Comparison of ENCODE assay signal across 2 cellular contexts in the genomic region with DNA sequence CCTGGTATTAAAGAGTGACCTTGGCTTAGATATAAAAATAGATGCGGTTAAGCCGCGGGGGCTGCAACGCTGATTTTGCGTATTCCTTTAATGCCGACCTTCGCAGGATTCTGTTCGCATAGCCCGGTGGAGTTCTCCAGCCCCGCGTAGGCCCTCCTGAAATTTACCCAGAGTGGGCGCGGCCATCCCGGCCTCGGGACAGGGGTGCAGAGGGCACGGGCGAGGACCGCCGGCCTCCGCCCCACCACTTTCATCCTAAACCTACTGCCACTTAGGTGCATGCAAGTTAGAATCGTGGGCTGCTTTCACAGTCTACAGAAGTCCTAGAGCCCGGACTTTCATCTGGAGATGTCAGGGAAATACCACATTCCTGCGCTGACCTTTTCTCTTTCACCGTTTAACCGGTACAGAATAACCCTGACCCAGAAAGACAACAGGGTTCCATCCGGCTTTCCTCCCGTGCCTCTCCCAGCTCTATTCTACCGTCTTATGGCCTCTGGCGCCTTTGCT.
TF ChIP-seq lines count a peak whose summit lies in the region.

No MANE protein-coding gene starts in this region.

TF ChIP-seq in HepG2, 621 proteins besides CTCF, POLR2A, EP300 and RAD21 (continued from another document and continues in another):
- no peak for TF ChIP-seq ZNF569 (CRISPR knock-in tag; IDR thresholded peaks at IDR 0.05; ENCODE audit: borderline replicate concordance)
- TF ChIP-seq MXI1 (IDR thresholded peaks at IDR 0.05; ENCODE audit: borderline replicate concordance, low read depth, low read length): no peak
- TF ChIP-seq RARA (CRISPR knock-in tag; IDR thresholded peaks at IDR 0.05): peak; percentile 91
- TF ChIP-seq, protein P1, sequence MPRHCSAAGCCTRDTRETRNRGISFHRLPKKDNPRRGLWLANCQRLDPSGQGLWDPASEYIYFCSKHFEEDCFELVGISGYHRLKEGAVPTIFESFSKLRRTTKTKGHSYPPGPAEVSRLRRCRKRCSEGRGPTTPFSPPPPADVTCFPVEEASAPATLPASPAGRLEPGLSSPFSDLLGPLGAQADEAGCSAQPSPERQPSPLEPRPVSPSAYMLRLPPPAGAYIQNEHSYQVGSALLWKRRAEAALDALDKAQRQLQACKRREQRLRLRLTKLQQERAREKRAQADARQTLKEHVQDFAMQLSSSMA (CRISPR knock-in tag; IDR thresholded peaks at IDR 0.05): no peak
- no peak for TF ChIP-seq ZNF577 (CRISPR knock-in tag; IDR thresholded peaks at IDR 0.05; ENCODE audit: borderline replicate concordance, low read depth)
- TF ChIP-seq EZH2 (conservative IDR thresholded peaks at IDR 0.05; ENCODE audit: low read depth, low read length): no peak
- no peak for TF ChIP-seq EHMT2 (IDR thresholded peaks at IDR 0.05; ENCODE audit: borderline replicate concordance, low read depth, low read length)
- TF ChIP-seq SMARCC2 (IDR thresholded peaks at IDR 0.05): no peak
- TF ChIP-seq ZMYM3 (CRISPR knock-in tag; IDR thresholded peaks at IDR 0.05): peak; percentile 53; the same call in 1 of the 2 replicates
- TF ChIP-seq TCF12 (IDR thresholded peaks at IDR 0.05): no peak
- peak; percentile 48; the same call in 1 of the 2 replicates for TF ChIP-seq TCF12 (CRISPR knock-in tag; IDR thresholded peaks at IDR 0.05)
- no peak for TF ChIP-seq ZNF460 (CRISPR knock-in tag; IDR thresholded peaks at IDR 0.05; ENCODE audit: borderline replicate concordance)
- no peak for TF ChIP-seq CBX2 (IDR thresholded peaks at IDR 0.05; ENCODE audit: low read depth, low read length)
- no peak for TF ChIP-seq CBX2 (CRISPR knock-in tag; IDR thresholded peaks at IDR 0.05; ENCODE audit: low read depth)
- TF ChIP-seq, protein P2, sequence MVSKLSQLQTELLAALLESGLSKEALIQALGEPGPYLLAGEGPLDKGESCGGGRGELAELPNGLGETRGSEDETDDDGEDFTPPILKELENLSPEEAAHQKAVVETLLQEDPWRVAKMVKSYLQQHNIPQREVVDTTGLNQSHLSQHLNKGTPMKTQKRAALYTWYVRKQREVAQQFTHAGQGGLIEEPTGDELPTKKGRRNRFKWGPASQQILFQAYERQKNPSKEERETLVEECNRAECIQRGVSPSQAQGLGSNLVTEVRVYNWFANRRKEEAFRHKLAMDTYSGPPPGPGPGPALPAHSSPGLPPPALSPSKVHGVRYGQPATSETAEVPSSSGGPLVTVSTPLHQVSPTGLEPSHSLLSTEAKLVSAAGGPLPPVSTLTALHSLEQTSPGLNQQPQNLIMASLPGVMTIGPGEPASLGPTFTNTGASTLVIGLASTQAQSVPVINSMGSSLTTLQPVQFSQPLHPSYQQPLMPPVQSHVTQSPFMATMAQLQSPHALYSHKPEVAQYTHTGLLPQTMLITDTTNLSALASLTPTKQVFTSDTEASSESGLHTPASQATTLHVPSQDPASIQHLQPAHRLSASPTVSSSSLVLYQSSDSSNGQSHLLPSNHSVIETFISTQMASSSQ (IDR thresholded peaks at IDR 0.05; ENCODE audit: low read depth): 0 out of 2 replicates have a peak, but pooled peaks have one; percentile 30
- TF ChIP-seq, protein P2 (CRISPR knock-in tag; IDR thresholded peaks at IDR 0.05; ENCODE audit: borderline replicate concordance): peak; percentile 28; the same call in 1 of the 2 replicates
- TF ChIP-seq ZNF136 (CRISPR knock-in tag; IDR thresholded peaks at IDR 0.05; ENCODE audit: low read depth): no peak
- TF ChIP-seq, protein P3, sequence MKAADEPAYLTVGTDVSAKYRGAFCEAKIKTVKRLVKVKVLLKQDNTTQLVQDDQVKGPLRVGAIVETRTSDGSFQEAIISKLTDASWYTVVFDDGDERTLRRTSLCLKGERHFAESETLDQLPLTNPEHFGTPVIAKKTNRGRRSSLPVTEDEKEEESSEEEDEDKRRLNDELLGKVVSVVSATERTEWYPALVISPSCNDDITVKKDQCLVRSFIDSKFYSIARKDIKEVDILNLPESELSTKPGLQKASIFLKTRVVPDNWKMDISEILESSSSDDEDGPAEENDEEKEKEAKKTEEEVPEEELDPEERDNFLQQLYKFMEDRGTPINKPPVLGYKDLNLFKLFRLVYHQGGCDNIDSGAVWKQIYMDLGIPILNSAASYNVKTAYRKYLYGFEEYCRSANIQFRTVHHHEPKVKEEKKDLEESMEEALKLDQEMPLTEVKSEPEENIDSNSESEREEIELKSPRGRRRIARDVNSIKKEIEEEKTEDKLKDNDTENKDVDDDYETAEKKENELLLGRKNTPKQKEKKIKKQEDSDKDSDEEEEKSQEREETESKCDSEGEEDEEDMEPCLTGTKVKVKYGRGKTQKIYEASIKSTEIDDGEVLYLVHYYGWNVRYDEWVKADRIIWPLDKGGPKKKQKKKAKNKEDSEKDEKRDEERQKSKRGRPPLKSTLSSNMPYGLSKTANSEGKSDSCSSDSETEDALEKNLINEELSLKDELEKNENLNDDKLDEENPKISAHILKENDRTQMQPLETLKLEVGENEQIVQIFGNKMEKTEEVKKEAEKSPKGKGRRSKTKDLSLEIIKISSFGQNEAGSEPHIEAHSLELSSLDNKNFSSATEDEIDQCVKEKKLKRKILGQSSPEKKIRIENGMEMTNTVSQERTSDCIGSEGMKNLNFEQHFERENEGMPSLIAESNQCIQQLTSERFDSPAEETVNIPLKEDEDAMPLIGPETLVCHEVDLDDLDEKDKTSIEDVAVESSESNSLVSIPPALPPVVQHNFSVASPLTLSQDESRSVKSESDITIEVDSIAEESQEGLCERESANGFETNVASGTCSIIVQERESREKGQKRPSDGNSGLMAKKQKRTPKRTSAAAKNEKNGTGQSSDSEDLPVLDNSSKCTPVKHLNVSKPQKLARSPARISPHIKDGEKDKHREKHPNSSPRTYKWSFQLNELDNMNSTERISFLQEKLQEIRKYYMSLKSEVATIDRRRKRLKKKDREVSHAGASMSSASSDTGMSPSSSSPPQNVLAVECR (CRISPR knock-in tag; IDR thresholded peaks at IDR 0.05; ENCODE audit: borderline replicate concordance): peak; percentile 36; the same call in 1 of the 2 replicates
- no peak for TF ChIP-seq TBL1XR1 (IDR thresholded peaks at IDR 0.05; ENCODE audit: borderline replicate concordance, low read length, partially characterized antibody)
- TF ChIP-seq SMAD9 (CRISPR knock-in tag; IDR thresholded peaks at IDR 0.05): no peak
- TF ChIP-seq PITX1 (CRISPR knock-in tag; IDR thresholded peaks at IDR 0.05): peak; percentile 87; the same call in 1 of the 2 replicates
- no peak; the same call in 1 of the 2 replicates for TF ChIP-seq MEIS1 (CRISPR knock-in tag; IDR thresholded peaks at IDR 0.05; ENCODE audit: borderline replicate concordance)
- no peak for TF ChIP-seq ZNF776 (CRISPR knock-in tag; IDR thresholded peaks at IDR 0.05)

TF ChIP-seq in GM12891, 5 proteins besides CTCF, POLR2A, EP300 and RAD21 (continued from another document):
- TF ChIP-seq POLR2AphosphoS5 (IDR thresholded peaks at IDR 0.05; ENCODE audit: low read depth, low read length): no peak
